8 cellular contexts compared by ENCODE assay signal in genomic region chr17:73801455-73802100, GRCh38.
"Had no signal": no experiment of that assay in that cellular context is flagged by ENCODE, and none has a peak within 500 bp of the region (broad histone marks: within the 10 kb centered on the region; RNA-seq: fewer than 3 reads in every experiment).

No MANE protein-coding gene starts in this region.

- ATAC-seq: lower lobe of right lung had no signal

- DNase-seq: activated CD4-positive, alpha-beta T cell treated with anti-CD3 and anti-CD28 coated beads, Interleukin-2, amount 50 U/mL, for 4 hours; activated CD4-positive, CD25-positive, alpha-beta regulatory T cell treated with anti-CD3 and anti-CD28 coated beads, Interleukin-2, amount 50 U/mL, for 72 hours; activated gamma-delta T cell treated with Interleukin-2 at 50 U/mL for 16 hours; activated T-cell treated with anti-CD3 and anti-CD28 coated beads, Interleukin-2, amount 50 U/mL, for 1 hour; aorta; lower lobe of right lung; midbrain; stomach had no signal
